ENCODE assay signal across 12 cellular contexts in the genomic region with DNA sequence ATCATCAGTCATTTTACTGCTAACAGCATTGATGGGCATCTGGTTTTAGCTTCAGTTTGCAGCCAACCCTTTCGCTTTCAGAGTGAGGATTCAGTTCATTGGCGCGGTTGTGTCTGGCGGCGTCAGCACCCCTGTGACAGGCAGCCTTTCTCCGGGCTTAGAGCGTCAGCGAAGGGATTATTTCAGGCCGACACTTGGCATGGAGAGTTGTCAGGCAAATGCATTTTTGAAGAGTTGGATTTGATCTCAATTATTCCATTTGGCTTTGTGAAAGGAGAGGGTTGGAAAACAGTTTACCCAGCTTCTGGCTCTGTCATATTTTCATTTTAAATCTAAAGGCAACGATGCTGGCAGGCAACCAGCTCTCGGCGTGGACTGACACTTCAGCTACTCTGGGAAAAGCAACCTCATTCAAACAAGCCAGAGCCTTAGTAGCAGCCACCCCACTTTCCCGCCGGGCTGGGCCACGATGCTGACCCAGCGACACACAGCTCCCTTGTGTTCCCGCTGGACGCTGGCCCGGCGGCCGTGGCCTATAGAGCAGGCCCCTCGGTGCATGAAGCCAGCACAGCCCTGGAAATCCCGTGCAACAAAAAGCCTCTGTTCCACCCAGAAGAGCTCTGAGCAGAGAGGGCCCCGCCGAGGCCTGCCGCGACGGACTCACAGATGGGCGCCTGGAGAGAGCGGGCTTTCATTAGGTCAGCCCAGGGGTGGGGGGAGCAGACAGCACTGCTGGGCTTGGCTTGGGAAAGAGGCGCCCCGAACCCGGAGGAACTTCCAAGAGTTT. TPM values are rescaled to one million over a fixed set of nuclear protein-coding genes. Genes with fewer than 3 reads are reported as not detected.
DNase-seq lines count a peak whose midpoint lies in the region; ATAC-seq, FAIRE-seq and TF ChIP-seq lines count a peak whose summit lies in the region.
"Had no signal": no experiment of that assay in that cellular context is flagged by ENCODE, and none has a peak within 500 bp of the region (broad histone marks: within the 10 kb centered on the region; RNA-seq: fewer than 3 reads in every experiment).

No MANE protein-coding gene starts in this region.

- H3K79me2 ChIP-seq in K562 (ENCODE audit: control insufficient read depth, insufficient read depth, low read length) = no peaks in the 10 kb centered on the region

- DNase-seq in NCI-H128 (lab: John Stamatoyannopoulos, UW; ENCODE audit: unreplicated experiment) (peak; percentile 59), K562 (ENCODE audit: extremely low read depth in 1 of 4, low spot score in 3 of 4) (peak in 2 of 4 experiments; percentile 12 to 13), kidney (peak; percentile 76), substantia nigra (lab: John Stamatoyannopoulos, UW) (peak; percentile 52 to 98 (median 93)), SKM-1 (lab: John Stamatoyannopoulos, UW; ENCODE audit: unreplicated experiment) (no peak)
- no peak for DNase-seq in stimulated activated CD4-positive, alpha-beta T cell treated with anti-CD3 and anti-CD28 coated beads, Interleukin-12 subunit alpha, Interleukin-12 subunit beta, amount 100 ng/mL, for 4 hours
- DNase-seq: activated CD4-positive, alpha-beta T cell treated with anti-CD3 and anti-CD28 coated beads, Interleukin-2, amount 50 U/mL, for 48 hours; NCI-H69 had no signal

- H3K27me3 ChIP-seq in K562 (ENCODE audit: control insufficient read depth in 2 of 2, insufficient read depth in 2 of 2, low read length in 2 of 2) = peaks cover 75 to 98% of the 10 kb centered on the region in 2 experiments
- H3K27me3 ChIP-seq: cardiac muscle cell had no signal

- POLR2A ChIA-PET in K562 (lab: Yijun Ruan, JAX) = interaction anchor here (0.6 kb wide), 1 partner anchor 39 kb away, joined by 3 read pairs; no protein-coding TSS in a partner anchor

- H3K9ac ChIP-seq in K562 (ENCODE audit: insufficient read depth in 1 of 2, low read depth in 2 of 2, low read length in 2 of 2) (no peak overlapping the region), kidney (ENCODE audit: low read length in 2 of 2) (no peak overlapping the region)

- intact Hi-C loops in K562 (cut with micrococcal nuclease) (no loop called here), kidney (cut with DNase I) (no loop called here)

- 9% methylated on average over 33 of the region's 33 CpGs for WGBS in K562 (ENCODE audit: insufficient coverage, low coverage, missing lambda C conversion rate)

- peak; percentile 55 for ATAC-seq in K562
- no peak for ATAC-seq in GM21360 (IDR thresholded peaks at IDR 0.05; ENCODE audit: unreplicated experiment)
- no peak for ATAC-seq in HG02884 (IDR thresholded peaks at IDR 0.05; ENCODE audit: unreplicated experiment)

- H3K4me1 ChIP-seq in K562 (replicated peaks in 1 of 2; ENCODE audit: control insufficient read depth in 2 of 2, insufficient read depth in 2 of 2, low read length in 2 of 2) = peaks cover 0 to 22% of the 10 kb centered on the region in 2 experiments; a peak in 2 of 5 replicates
- no peaks in the 10 kb centered on the region for H3K4me1 ChIP-seq in kidney (ENCODE audit: control insufficient read depth in 1 of 2, insufficient read depth in 1 of 2, low read depth in 1 of 2, low read length in 2 of 2)

- H3K27ac ChIP-seq in K562 (ENCODE audit: extremely low read depth, low read depth, low read length) = no peak overlapping the region
- no peak overlapping the region for H3K27ac ChIP-seq in kidney (ENCODE audit: low read depth in 2 of 2, low read length in 2 of 2)
- peak overlapping the region; percentile 63 for H3K27ac ChIP-seq in substantia nigra (ENCODE audit: low read depth, low read length, poor library complexity, severe bottlenecking)
- H3K27ac ChIP-seq: cardiac muscle cell had no signal

- TF ChIP-seq RAD21 in K562 (CRISPR knock-in tag; conservative IDR thresholded peaks at IDR 0.05 in 1 of 2, IDR thresholded peaks at IDR 0.05 in 1 of 2) = no peak

- TF ChIP-seq POLR2A in K562 (conservative IDR thresholded peaks at IDR 0.05) = no peak

- in situ Hi-C loops in K562 (cut with MboI) = no loop called here

- no peaks in the 10 kb centered on the region for H3K9me1 ChIP-seq in K562 (ENCODE audit: control insufficient read depth, insufficient read depth, low read length)

- H3K36me3 ChIP-seq in K562 (ENCODE audit: control insufficient read depth, insufficient read depth, low read length) (no peaks in the 10 kb centered on the region), kidney (ENCODE audit: control insufficient read depth in 1 of 2, insufficient read depth in 2 of 2, low read length in 2 of 2) (no peaks in the 10 kb centered on the region)
- H3K36me3 ChIP-seq: cardiac muscle cell had no signal

- H3K9me3 ChIP-seq in K562 (replicated peaks; ENCODE audit: control insufficient read depth, insufficient read depth, low read depth, low read length) (no peaks in the 10 kb centered on the region), kidney (ENCODE audit: control insufficient read depth in 1 of 2, low read length in 2 of 2) (no peaks in the 10 kb centered on the region)

- CTCF ChIA-PET in K562 (lab: Yijun Ruan, JAX; ENCODE audit: low intra/inter-chr PET ratio) = no interaction called here

- H2AFZ ChIP-seq in K562 (ENCODE audit: low read depth, low read length) = no peak overlapping the region

- H3K4me2 ChIP-seq in K562 (ENCODE audit: insufficient read depth, low read length) = no peak overlapping the region

- TF ChIP-seq EP300 in K562 (IDR thresholded peaks at IDR 0.05; ENCODE audit: low read length) = no peak

- H4K20me1 ChIP-seq in K562 (replicated peaks; ENCODE audit: control insufficient read depth, insufficient read depth, low read length) = peaks cover 23% of the 10 kb centered on the region

- H3K4me3 ChIP-seq in K562 (no peak overlapping the region), kidney (ENCODE audit: low read length in 2 of 2) (no peak overlapping the region)
- H3K4me3 ChIP-seq: cardiac muscle cell had no signal

- FAIRE-seq in K562 (lab: Jason Lieb, UNC) (no peak), kidney (lab: Jason Lieb, UNC) (no peak)
- FAIRE-seq: G401.6 had no signal

- BruUV-seq in K562 (replicated peaks; lab: Mats Ljungman, UMichigan) = no TSS peak

- TF ChIP-seq CTCF in K562 (IDR thresholded peaks at IDR 0.05 in 2 of 3, conservative IDR thresholded peaks at IDR 0.05 in 1 of 3; ENCODE audit: insufficient read depth in 2 of 3, low read depth in 1 of 3, low read length in 3 of 3) (no peak), kidney (IDR thresholded peaks at IDR 0.05; ENCODE audit: borderline replicate concordance, extremely low read depth, insufficient read depth) (no peak)

TF ChIP-seq in K562, 482 proteins besides CTCF, POLR2A, EP300 and RAD21:
- peak; percentile 80; the same call in 1 of the 2 replicates for TF ChIP-seq EZH2 (IDR thresholded peaks at IDR 0.05; ENCODE audit: borderline replicate concordance, low read depth, low read length)
- TF ChIP-seq RBM17 (IDR thresholded peaks at IDR 0.05; ENCODE audit: borderline replicate concordance, low read depth, low read length) = no peak
- TF ChIP-seq PHB (CRISPR knock-in tag; IDR thresholded peaks at IDR 0.05) = no peak

RNA-seq across cellular contexts. Expression of gene LPCAT1, which starts 28.9 kb away (rescaled TPM):
- total RNA-seq in K562 (2011; cell fraction: chromatin; rRNA removed; ENCODE audit: low replicate concordance) = 26.9 and 48.0 TPM in 2 replicates
- 30.5 and 38.2 TPM in 2 replicates for total RNA-seq in K562 (2011; cell fraction: nucleolus; rRNA removed)
- 24.9 and 32.4 TPM in 2 replicates for total RNA-seq in K562 (2011; cell fraction: nucleoplasm; rRNA removed)
- 13.6 and 13.9 TPM in 2 replicates for total RNA-seq in K562 (2014; rRNA removed)
- total RNA-seq in K562 (2014; rRNA removed; fragmentation: Illumina TruSeq; extraction: Trizol) = 9.2 and 11.1 TPM in 2 replicates
- total RNA-seq in K562 (2015; rRNA removed; fragmentation: Illumina TruSeq; extraction: Trizol) = 15.5 and 18.4 TPM in 2 replicates
- 18.4 and 20.8 TPM in 2 replicates for total RNA-seq in K562 (2021)
- 17.0 and 20.6 TPM in 2 replicates for polyA plus RNA-seq in K562 (2011; rRNA removed)
- polyA plus RNA-seq in K562 (2011; cell fraction: cytosol; rRNA removed) = 14.5 and 16.7 TPM in 2 replicates
- polyA plus RNA-seq in K562 (2011; cell fraction: nucleus; rRNA removed) = 32.2 and 34.4 TPM in 2 replicates
- 10.5 and 12.5 TPM in 2 replicates for polyA plus RNA-seq in K562 (2012)
- polyA plus RNA-seq in K562 (2014; fragmentation: Illumina TruSeq; extraction: Trizol) = 15.2 TPM in 2 replicates
- under 1 TPM; 0.14 to 0.53 TPM for polyA plus RNA-seq in K562 (2014; fragmentation: Nextera tagmentation; extraction: Ambion mirVana)
- polyA plus RNA-seq in K562 (2014; rRNA removed) = 13.1 and 14.9 TPM in 2 replicates
- 10.9 and 14.5 TPM in 2 replicates for polyA minus RNA-seq in K562 (2011; rRNA and poly(A)+ RNA removed)
- polyA minus RNA-seq in K562 (2011; cell fraction: cytosol; rRNA and poly(A)+ RNA removed) = 13.2 and 14.3 TPM in 2 replicates
- 9.4 and 24.4 TPM in 2 replicates for polyA minus RNA-seq in K562 (2011; cell fraction: nucleus; rRNA and poly(A)+ RNA removed)
- total RNA-seq in kidney = 46.5 TPM
- 22.2 TPM for polyA plus RNA-seq in kidney (ENCODE audit: insufficient read depth, low read depth, low replicate concordance)

Comparison
In these comparisons a context has a peak if more than half of its experiments do, and no peak if none do; other contexts are left out.
1. DNase-seq: peak in NCI-H128 (single experiment), kidney (single experiment) and substantia nigra (49 of 49); none in stimulated activated CD4-positive, alpha-beta T cell treated with anti-CD3 and anti-CD28 coated beads, Interleukin-12 subunit alpha, Interleukin-12 subunit beta, amount 100 ng/mL, for 4 hours (single experiment) and SKM-1 (single experiment).